9 cellular contexts compared by ENCODE assay signal in the genomic region with DNA sequence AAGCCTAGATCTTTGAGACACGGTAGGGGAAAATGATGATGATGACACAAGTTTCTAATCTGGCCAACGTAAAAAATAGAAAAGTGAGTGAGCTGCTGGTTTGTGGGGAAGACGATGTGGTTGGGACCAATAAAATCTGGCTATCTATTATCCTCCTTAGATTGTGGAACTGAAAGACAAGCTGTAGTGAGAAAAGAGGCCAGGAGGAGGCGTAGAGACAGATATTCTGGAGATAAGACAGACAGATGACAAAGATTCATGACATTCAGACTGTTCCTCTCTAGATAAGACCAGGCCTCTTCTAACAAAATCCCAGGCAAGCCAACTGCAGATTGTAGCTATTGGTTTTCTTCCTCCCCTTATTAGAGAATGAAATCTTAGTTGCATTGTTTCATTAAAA.
DNase-seq lines count a peak whose midpoint lies in the region; ATAC-seq and TF ChIP-seq lines count a peak whose summit lies in the region.
"Had no signal": no experiment of that assay in that cellular context is flagged by ENCODE, and none has a peak within 500 bp of the region (broad histone marks: within the 10 kb centered on the region; RNA-seq: fewer than 3 reads in every experiment).

No MANE protein-coding gene starts in this region.

- POLR2A ChIA-PET in MCF 10A (lab: Yijun Ruan, JAX) (no interaction called here), RWPE1 (lab: Yijun Ruan, JAX; ENCODE audit: low non-redundant PET) (no interaction called here)

- no peaks in the 10 kb centered on the region for H3K4me1 Mint-ChIP-seq in MCF 10A (ENCODE audit: insufficient read depth, unreplicated experiment)
- H3K4me1 Mint-ChIP-seq in stimulated activated effector memory CD8-positive, alpha-beta T cell treated with anti-CD3 and anti-CD28 coated beads, Interleukin-12 subunit alpha, Interleukin-12 subunit beta, amount 100 ng/mL, for 72 hours = no peaks in the 10 kb centered on the region

- no peaks in the 10 kb centered on the region for H3K27me3 Mint-ChIP-seq in MCF 10A (ENCODE audit: insufficient read depth, unreplicated experiment)

- H3K36me3 Mint-ChIP-seq in MCF 10A (ENCODE audit: insufficient read depth, unreplicated experiment) = no peaks in the 10 kb centered on the region
- H3K36me3 Mint-ChIP-seq in stimulated activated effector memory CD8-positive, alpha-beta T cell treated with anti-CD3 and anti-CD28 coated beads, Interleukin-12 subunit alpha, Interleukin-12 subunit beta, amount 100 ng/mL, for 72 hours = no peaks in the 10 kb centered on the region

- no peaks in the 10 kb centered on the region for H3K9me3 Mint-ChIP-seq in MCF 10A (ENCODE audit: unreplicated experiment)
- no peaks in the 10 kb centered on the region for H3K9me3 Mint-ChIP-seq in stimulated activated effector memory CD8-positive, alpha-beta T cell treated with anti-CD3 and anti-CD28 coated beads, Interleukin-12 subunit alpha, Interleukin-12 subunit beta, amount 100 ng/mL, for 72 hours

- no peak overlapping the region for H3K4me3 Mint-ChIP-seq in MCF 10A (ENCODE audit: unreplicated experiment)
- H3K4me3 Mint-ChIP-seq in stimulated activated effector memory CD8-positive, alpha-beta T cell treated with anti-CD3 and anti-CD28 coated beads, Interleukin-12 subunit alpha, Interleukin-12 subunit beta, amount 100 ng/mL, for 72 hours = no peak overlapping the region

- in situ Hi-C loops in KBM-7 (cut with MboI; ENCODE audit: low pct_unique_long_range_greater_than_20kb, low sequenced_read_pairs) (no loop called here), brain microvascular endothelial cell (cut with HindIII; ENCODE audit: low pct_ligation_motif_present, low sequenced_read_pairs) (no loop called here)

- H3K4me3 ChIP-seq in breast epithelium (no peak overlapping the region), brain microvascular endothelial cell (ENCODE audit: low read depth, low read length) (no peak overlapping the region)
- H3K4me3 ChIP-seq: BLaER1 treated with 17β-estradiol and CSF1 and Interleukin-3, amounts not matched to agents 10 nM and 100 nM had no signal

- no peaks in the 10 kb centered on the region for H3K4me1 ChIP-seq in breast epithelium
- H3K4me1 ChIP-seq: BLaER1 treated with 17β-estradiol and CSF1 and Interleukin-3, amounts not matched to agents 10 nM and 100 nM had no signal

- CTCF ChIA-PET in MCF 10A (lab: Yijun Ruan, JAX) = interaction anchor here (0.7 kb wide), 1 partner anchor 466 kb away, joined by 4 read pairs; no protein-coding TSS in a partner anchor
- CTCF ChIA-PET in RWPE1 (lab: Yijun Ruan, JAX) = no interaction called here

- H3K27me3 ChIP-seq in breast epithelium (no peaks in the 10 kb centered on the region), brain microvascular endothelial cell (replicated peaks) (no peaks in the 10 kb centered on the region)
- H3K27me3 ChIP-seq: BLaER1 treated with 17β-estradiol and CSF1 and Interleukin-3, amounts not matched to agents 10 nM and 100 nM had no signal

- intact Hi-C loops in MCF 10A (cut with micrococcal nuclease) (loop anchor here (10.0 kb wide), 1 partner anchor 381 kb away; the partner anchor contains the start of gene UBE2E3), breast epithelium (cut with DNase I; ENCODE audit: low total_unique reads) (no loop called here)

- TF ChIP-seq POLR2A in breast epithelium (IDR thresholded peaks at IDR 0.05) = no peak

- H3K36me3 ChIP-seq in breast epithelium (no peaks in the 10 kb centered on the region), brain microvascular endothelial cell (replicated peaks) (no peaks in the 10 kb centered on the region)
- H3K36me3 ChIP-seq: BLaER1 treated with 17β-estradiol and CSF1 and Interleukin-3, amounts not matched to agents 10 nM and 100 nM had no signal

- DNase-seq in MCF 10A (ENCODE audit: unreplicated experiment) = peak; percentile 48
- no peak for DNase-seq in breast epithelium (ENCODE audit: low spot score in 2 of 2)
- DNase-seq in KBM-7 = peak; percentile 60
- DNase-seq in brain microvascular endothelial cell = peak; percentile 21
- no peak for DNase-seq in stimulated activated effector memory CD8-positive, alpha-beta T cell treated with anti-CD3 and anti-CD28 coated beads, Interleukin-12 subunit alpha, Interleukin-12 subunit beta, amount 100 ng/mL, for 72 hours (ENCODE audit: low spot score in 2 of 2)
- DNase-seq in stimulated activated CD4-positive, alpha-beta T cell treated with anti-CD3 and anti-CD28 coated beads, Interleukin-4, amount 100 ng/mL, for 4 hours = no peak
- no peak for DNase-seq in NCI-H1105 (lab: John Stamatoyannopoulos, UW)
- no peak for DNase-seq in RWPE1 (ENCODE audit: low spot score)

- peak; percentile 56 for ATAC-seq in stimulated activated effector memory CD8-positive, alpha-beta T cell treated with anti-CD3 and anti-CD28 coated beads, Interleukin-12 subunit alpha, Interleukin-12 subunit beta, amount 100 ng/mL, for 72 hours

- TF ChIP-seq CTCF in MCF 10A (IDR thresholded peaks at IDR 0.05; ENCODE audit: unreplicated experiment) (peak; percentile 21), breast epithelium (IDR thresholded peaks at IDR 0.05) (no peak), brain microvascular endothelial cell (IDR thresholded peaks at IDR 0.05; ENCODE audit: low read depth, low read length, missing control alignments) (peak; percentile 55), RWPE1 (conservative IDR thresholded peaks at IDR 0.05; ENCODE audit: low read depth) (no peak)

- H3K27ac ChIP-seq in breast epithelium (no peak overlapping the region), brain microvascular endothelial cell (no peak overlapping the region), RWPE1 (no peak overlapping the region)
- H3K27ac ChIP-seq: BLaER1 treated with 17β-estradiol and CSF1 and Interleukin-3, amounts not matched to agents 10 nM and 100 nM had no signal

- no TSS peak for BruUV-seq in MCF 10A (replicated peaks; lab: Mats Ljungman, UMichigan)

- H3K27ac Mint-ChIP-seq in MCF 10A (ENCODE audit: low read depth, unreplicated experiment) = no peak overlapping the region
- no peak overlapping the region for H3K27ac Mint-ChIP-seq in stimulated activated effector memory CD8-positive, alpha-beta T cell treated with anti-CD3 and anti-CD28 coated beads, Interleukin-12 subunit alpha, Interleukin-12 subunit beta, amount 100 ng/mL, for 72 hours

- H3K9me3 ChIP-seq in breast epithelium = no peaks in the 10 kb centered on the region
- H3K9me3 ChIP-seq: BLaER1 treated with 17β-estradiol and CSF1 and Interleukin-3, amounts not matched to agents 10 nM and 100 nM had no signal

Comparison
In these comparisons a context has a peak if more than half of its experiments do, and no peak if none do; other contexts are left out.
1. DNase-seq: peak in MCF 10A (single experiment), KBM-7 (single experiment) and brain microvascular endothelial cell (single experiment); none in breast epithelium (0 of 2), stimulated activated effector memory CD8-positive, alpha-beta T cell treated with anti-CD3 and anti-CD28 coated beads, Interleukin-12 subunit alpha, Interleukin-12 subunit beta, amount 100 ng/mL, for 72 hours (0 of 2), stimulated activated CD4-positive, alpha-beta T cell treated with anti-CD3 and anti-CD28 coated beads, Interleukin-4, amount 100 ng/mL, for 4 hours (0 of 2), NCI-H1105 (single experiment) and RWPE1 (single experiment).
2. CTCF ChIP-seq: peak in MCF 10A (single experiment) and brain microvascular endothelial cell (single experiment); none in breast epithelium (0 of 3) and RWPE1 (single experiment).